10 cellular contexts compared by ENCODE assay signal in the genomic region with DNA sequence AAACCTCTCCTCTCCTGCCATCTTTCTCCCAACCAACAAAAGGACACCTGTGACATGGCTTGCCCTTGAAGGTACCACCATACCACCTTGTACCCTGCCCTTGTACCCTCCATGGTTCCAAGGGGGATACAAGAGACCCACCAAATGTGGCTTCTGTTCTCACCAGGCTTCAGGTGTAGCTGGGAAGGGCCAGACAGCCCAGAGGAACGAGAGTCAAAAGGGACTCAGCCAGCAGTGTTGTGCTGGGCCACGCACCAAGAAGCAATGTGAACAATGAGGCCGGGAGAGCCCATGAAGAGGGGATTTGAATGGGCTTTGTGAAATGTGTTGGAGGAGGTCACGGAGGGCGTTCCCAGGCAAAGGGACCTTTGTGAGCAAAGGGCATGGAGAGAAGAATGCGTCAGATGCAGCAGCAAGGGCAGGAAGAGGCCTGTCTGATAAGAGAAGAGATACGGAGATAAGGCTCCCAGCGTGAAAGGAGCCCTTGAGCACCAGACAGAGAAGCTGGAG. TPM values are rescaled to one million over a fixed set of nuclear protein-coding genes. Genes with fewer than 3 reads are reported as not detected.
DNase-seq lines count a peak whose midpoint lies in the region; ATAC-seq and TF ChIP-seq lines count a peak whose summit lies in the region.
"Had no signal": no experiment of that assay in that cellular context is flagged by ENCODE, and none has a peak within 500 bp of the region (broad histone marks: within the 10 kb centered on the region; RNA-seq: fewer than 3 reads in every experiment).

No MANE protein-coding gene starts in this region.

- peak overlapping the region; percentile 96 for H3K27ac Mint-ChIP-seq in endodermal cell

- no peaks in the 10 kb centered on the region for H3K27me3 ChIP-seq in endodermal cell (ENCODE audit: control insufficient read depth, insufficient read depth, low read length, poor library complexity, severe bottlenecking)

- peak overlapping the region; percentile 25 for H3K4me3 Mint-ChIP-seq in endodermal cell

- peak overlapping the region; percentile 70 for H3K9ac ChIP-seq in endodermal cell (ENCODE audit: extremely low read depth, low read length, poor library complexity, severe bottlenecking)

- WGBS in endodermal cell (ENCODE audit: insufficient coverage in 1 of 2, insufficient read length in 1 of 2), 2 experiments = 16 to 25% methylated on average over 8 of the region's 8 CpGs

- peak; percentile 13 for DNase-seq in activated naive CD4-positive, alpha-beta T cell treated with Interleukin-2 at 50 U/mL for 16 hours
- no peak for DNase-seq in activated naive CD4-positive, alpha-beta T cell (lab: John Stamatoyannopoulos, UW)
- peak; percentile 15 for DNase-seq in T-helper 9 cell
- peak; percentile 86 for DNase-seq in endodermal cell
- no peak for DNase-seq in GM13976 (ENCODE audit: low spot score)
- DNase-seq: NCI-H1048; stimulated activated CD4-positive, alpha-beta T cell treated with anti-CD3 and anti-CD28 coated beads, Interleukin-4, amount 100 ng/mL, for 1 hour had no signal

- H3K9me3 ChIP-seq in endodermal cell (ENCODE audit: control insufficient read depth, low read length) = no peaks in the 10 kb centered on the region

- peak overlapping the region; percentile 81 for H3K27ac ChIP-seq in endodermal cell (ENCODE audit: low read depth, low read length)
- peak overlapping the region in 16 of 21 experiments; percentile 10 to 72 (median 52) for H3K27ac ChIP-seq in skin epidermis

- no peaks in the 10 kb centered on the region for H3K27me3 Mint-ChIP-seq in endodermal cell (ENCODE audit: insufficient read depth)

- no peaks in the 10 kb centered on the region for H3K36me3 ChIP-seq in endodermal cell (ENCODE audit: control insufficient read depth, insufficient read depth, low read length)

- no peaks in the 10 kb centered on the region for H3K36me3 Mint-ChIP-seq in endodermal cell (ENCODE audit: low read depth)

- H3K4me3 ChIP-seq in endodermal cell (ENCODE audit: low read length) (no peak overlapping the region), skin epidermis (no peak overlapping the region)

- no peaks in the 10 kb centered on the region for H3K9me3 Mint-ChIP-seq in endodermal cell

- H3K4me1 ChIP-seq in endodermal cell (ENCODE audit: control insufficient read depth, insufficient read depth, low read length) = peaks cover 28% of the 10 kb centered on the region

- ATAC-seq in HG03039 (IDR thresholded peaks at IDR 0.05; ENCODE audit: unreplicated experiment) (no peak), GM21390 (IDR thresholded peaks at IDR 0.05; ENCODE audit: unreplicated experiment) (no peak)

- in situ Hi-C loops in GM13976 (cut with MboI; ENCODE audit: low sequenced_read_pairs, unreplicated experiment) = no loop called here

- H3K4me1 Mint-ChIP-seq in endodermal cell = peaks cover 43% of the 10 kb centered on the region

- TF ChIP-seq CTCF in endodermal cell (conservative IDR thresholded peaks at IDR 0.05) (no peak), GM13976 (IDR thresholded peaks at IDR 0.05; ENCODE audit: borderline replicate concordance, control extremely low read depth, extremely low read depth, insufficient read depth, missing control alignments) (no peak)

RNA-seq across cellular contexts. Expression of a gene that starts 48.6 kb away (rescaled TPM):
- total RNA-seq in endodermal cell = under 1 TPM; 0.35 to 0.38 TPM
- 0.43 TPM for polyA plus RNA-seq in endodermal cell (2013, experiment 1 of 2)
- polyA plus RNA-seq in endodermal cell (2013, experiment 2 of 2) = 0.25 TPM

Comparison
In these comparisons a context has a peak if more than half of its experiments do, and no peak if none do; other contexts are left out.
1. DNase-seq: peak in activated naive CD4-positive, alpha-beta T cell treated with Interleukin-2 at 50 U/mL for 16 hours (single experiment), T-helper 9 cell (single experiment) and endodermal cell (single experiment); none in activated naive CD4-positive, alpha-beta T cell (0 of 4) and GM13976 (single experiment).